Comparison of ENCODE assay signal across 11 cellular contexts in the genomic region with DNA sequence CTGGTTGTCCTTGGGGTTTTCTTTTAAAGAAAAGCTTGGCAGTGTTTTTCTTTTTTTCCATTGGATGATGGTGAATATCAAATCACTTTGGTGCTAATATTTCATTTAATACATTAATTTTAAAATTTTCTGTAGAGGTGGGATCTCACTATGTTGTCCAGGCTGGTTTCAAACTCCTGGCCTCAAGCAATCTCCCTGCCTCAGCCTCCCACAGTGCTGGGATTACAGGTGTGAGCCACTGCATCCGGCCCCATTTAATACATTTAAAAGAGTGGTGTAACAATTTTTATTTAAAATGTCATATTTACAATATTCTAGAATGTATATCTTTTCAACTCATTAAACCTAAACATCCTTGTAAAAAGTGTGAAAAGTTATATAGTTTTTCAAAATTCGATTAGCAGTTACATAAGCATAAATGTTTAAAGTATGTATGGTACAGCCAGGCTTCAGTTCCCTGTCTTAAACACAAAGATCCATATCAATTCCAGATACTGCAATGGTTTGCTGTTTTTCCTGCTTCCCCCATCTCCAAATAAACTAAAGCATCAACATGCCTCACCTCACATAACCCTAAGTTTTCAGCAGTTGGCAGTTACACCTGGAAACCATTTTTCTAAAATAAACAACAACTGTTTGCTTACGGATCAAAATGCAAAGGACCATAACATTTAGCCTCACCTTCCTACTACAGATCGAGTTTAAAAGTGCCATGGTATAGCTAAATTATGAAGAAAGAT. TPM values are rescaled to one million over a fixed set of nuclear protein-coding genes. Genes with fewer than 3 reads are reported as not detected.
DNase-seq lines count a peak whose midpoint lies in the region; ATAC-seq and TF ChIP-seq lines count a peak whose summit lies in the region.
"Had no signal": no experiment of that assay in that cellular context is flagged by ENCODE, and none has a peak within 500 bp of the region (broad histone marks: within the 10 kb centered on the region; RNA-seq: fewer than 3 reads in every experiment).

No MANE protein-coding gene starts in this region.

- no peaks in the 10 kb centered on the region for H3K9me2 ChIP-seq in PC-9 (ENCODE audit: insufficient read depth)

- peak; percentile 98 for DNase-seq in DMS53 treated with DMSO at 0.1 percent for 48 hours (lab: John Stamatoyannopoulos, UW; ENCODE audit: unreplicated experiment)
- peak; percentile 88 to 95 for DNase-seq in NCI-H2081 (lab: John Stamatoyannopoulos, UW)
- DNase-seq in PC-9 = peak in 1 of 2 experiments; percentile 88
- DNase-seq in mucosa of descending colon = no peak
- DNase-seq in stimulated activated CD4-positive, alpha-beta T cell treated with anti-CD3 and anti-CD28 coated beads, Interleukin-2, amount 100 ng/mL, for 24 hours = no peak
- DNase-seq in dorsolateral prefrontal cortex = no peak
- no peak for DNase-seq in activated naive CD4-positive, alpha-beta T cell treated with anti-CD3 and anti-CD28 coated beads, Interleukin-2, amount 10 ng/mL, durations not matched to agents 7 days and 5 days
- DNase-seq: activated gamma-delta T cell treated with Interleukin-2 at 50 U/mL for 16 hours, head of caudate nucleus, posterior cingulate gyrus had no signal

- H3K79me2 ChIP-seq in PC-9 (ENCODE audit: low read depth) = no peaks in the 10 kb centered on the region

- H3K4me1 Mint-ChIP-seq in activated naive CD4-positive, alpha-beta T cell treated with anti-CD3 and anti-CD28 coated beads, Interleukin-2, amount 10 ng/mL, durations not matched to agents 7 days and 5 days = peaks cover 41% of the 10 kb centered on the region

- peaks cover 43% of the 10 kb centered on the region for H3F3A ChIP-seq in PC-9 (ENCODE audit: insufficient read depth, low read depth)

- TF ChIP-seq CTCF in PC-9 (conservative IDR thresholded peaks at IDR 0.05) (no peak), mucosa of descending colon (IDR thresholded peaks at IDR 0.05) (no peak), dorsolateral prefrontal cortex (IDR thresholded peaks at IDR 0.05 in 54 of 56, conservative IDR thresholded peaks at IDR 0.05 in 2 of 56; ENCODE audit: low read depth in 1 of 56, partially characterized antibody in 56 of 56) (no peak)

- no peak overlapping the region for H3K4me3 Mint-ChIP-seq in activated naive CD4-positive, alpha-beta T cell treated with anti-CD3 and anti-CD28 coated beads, Interleukin-2, amount 10 ng/mL, durations not matched to agents 7 days and 5 days

- H3K27me3 ChIP-seq in PC-9 (ENCODE audit: insufficient read depth, low read depth) = no peaks in the 10 kb centered on the region
- H3K27me3 ChIP-seq in dorsolateral prefrontal cortex = no peaks in the 10 kb centered on the region

- H2AFZ ChIP-seq in PC-9 = no peak overlapping the region

- H3K36me3 ChIP-seq in PC-9 (ENCODE audit: low read depth) (no peaks in the 10 kb centered on the region), mucosa of descending colon (ENCODE audit: low read depth) (no peaks in the 10 kb centered on the region)

- peak overlapping the region; percentile 81 for H3K4me2 ChIP-seq in PC-9

- no peak overlapping the region for H3K27ac Mint-ChIP-seq in activated naive CD4-positive, alpha-beta T cell treated with anti-CD3 and anti-CD28 coated beads, Interleukin-2, amount 10 ng/mL, durations not matched to agents 7 days and 5 days

- H3K9me3 ChIP-seq in PC-9 (ENCODE audit: insufficient read depth, low read depth) = no peaks in the 10 kb centered on the region
- H3K9me3 ChIP-seq in mucosa of descending colon = no peaks in the 10 kb centered on the region

- H3K27ac ChIP-seq in PC-9 (peak overlapping the region; percentile 93), dorsolateral prefrontal cortex (no peak overlapping the region)

- H4K20me1 ChIP-seq in PC-9 (ENCODE audit: insufficient read depth) = no peaks in the 10 kb centered on the region

- peaks cover 11% of the 10 kb centered on the region for H3K27me3 Mint-ChIP-seq in activated naive CD4-positive, alpha-beta T cell treated with anti-CD3 and anti-CD28 coated beads, Interleukin-2, amount 10 ng/mL, durations not matched to agents 7 days and 5 days

- POLR2A ChIA-PET in PC-9 (lab: Charles Lee; ENCODE audit: unreplicated experiment) = interaction anchor here (1.0 kb wide), 1 partner anchor 12 kb away, joined by 3 read pairs; no protein-coding TSS in a partner anchor

- no TSS peak for BruUV-seq in PC-9 (replicated peaks; lab: Mats Ljungman, UMichigan)

- H3K4me1 ChIP-seq in PC-9 (replicated peaks; ENCODE audit: insufficient read depth) (peaks cover 50% of the 10 kb centered on the region), mucosa of descending colon (ENCODE audit: low read depth) (peaks cover 27% of the 10 kb centered on the region)

- peak; percentile 45 for ATAC-seq in mucosa of descending colon
- ATAC-seq in HG03139 (IDR thresholded peaks at IDR 0.05; ENCODE audit: unreplicated experiment) = no peak

- no peaks in the 10 kb centered on the region for H3K9me3 Mint-ChIP-seq in activated naive CD4-positive, alpha-beta T cell treated with anti-CD3 and anti-CD28 coated beads, Interleukin-2, amount 10 ng/mL, durations not matched to agents 7 days and 5 days

- CTCF ChIA-PET in PC-9 (lab: Charles Lee) = no interaction called here
- CTCF ChIA-PET in activated naive CD4-positive, alpha-beta T cell treated with anti-CD3 and anti-CD28 coated beads, Interleukin-2, amount 10 ng/mL, durations not matched to agents 7 days and 5 days (lab: Charles Lee) = no interaction called here

- intact Hi-C loops in PC-9 (cut with micrococcal nuclease; ENCODE audit: unreplicated experiment) = no loop called here
- intact Hi-C loops in mucosa of descending colon (cut with DNase I, micrococcal nuclease) = no loop called here
- intact Hi-C loops in dorsolateral prefrontal cortex (cut with DNase I) = no loop called here

- H3K4me3 ChIP-seq in PC-9 (no peak overlapping the region), mucosa of descending colon (no peak overlapping the region), dorsolateral prefrontal cortex (no peak overlapping the region)

- peaks cover 1% of the 10 kb centered on the region for H3K36me3 Mint-ChIP-seq in activated naive CD4-positive, alpha-beta T cell treated with anti-CD3 and anti-CD28 coated beads, Interleukin-2, amount 10 ng/mL, durations not matched to agents 7 days and 5 days

RNA-seq across cellular contexts. Expression of a gene that starts 8.9 kb away (rescaled TPM):
- total RNA-seq in PC-9 (2021) (36.4 and 59.2 TPM in 2 replicates), mucosa of descending colon (10 to 100 TPM; 55.3 to 74.3 (median 56.4) TPM), dorsolateral prefrontal cortex (10 to 100 TPM; 33.6 to 99.3 (median 70.0) TPM)

Comparison
In these comparisons a context has a peak if more than half of its experiments do, and no peak if none do; other contexts are left out.
1. DNase-seq: peak in DMS53 treated with DMSO at 0.1 percent for 48 hours (single experiment) and NCI-H2081 (2 of 2); none in mucosa of descending colon (0 of 3), stimulated activated CD4-positive, alpha-beta T cell treated with anti-CD3 and anti-CD28 coated beads, Interleukin-2, amount 100 ng/mL, for 24 hours (0 of 2), dorsolateral prefrontal cortex (0 of 10) and activated naive CD4-positive, alpha-beta T cell treated with anti-CD3 and anti-CD28 coated beads, Interleukin-2, amount 10 ng/mL, durations not matched to agents 7 days and 5 days (single experiment).